Comparison of ENCODE assay signal across 9 cellular contexts in the genomic region with DNA sequence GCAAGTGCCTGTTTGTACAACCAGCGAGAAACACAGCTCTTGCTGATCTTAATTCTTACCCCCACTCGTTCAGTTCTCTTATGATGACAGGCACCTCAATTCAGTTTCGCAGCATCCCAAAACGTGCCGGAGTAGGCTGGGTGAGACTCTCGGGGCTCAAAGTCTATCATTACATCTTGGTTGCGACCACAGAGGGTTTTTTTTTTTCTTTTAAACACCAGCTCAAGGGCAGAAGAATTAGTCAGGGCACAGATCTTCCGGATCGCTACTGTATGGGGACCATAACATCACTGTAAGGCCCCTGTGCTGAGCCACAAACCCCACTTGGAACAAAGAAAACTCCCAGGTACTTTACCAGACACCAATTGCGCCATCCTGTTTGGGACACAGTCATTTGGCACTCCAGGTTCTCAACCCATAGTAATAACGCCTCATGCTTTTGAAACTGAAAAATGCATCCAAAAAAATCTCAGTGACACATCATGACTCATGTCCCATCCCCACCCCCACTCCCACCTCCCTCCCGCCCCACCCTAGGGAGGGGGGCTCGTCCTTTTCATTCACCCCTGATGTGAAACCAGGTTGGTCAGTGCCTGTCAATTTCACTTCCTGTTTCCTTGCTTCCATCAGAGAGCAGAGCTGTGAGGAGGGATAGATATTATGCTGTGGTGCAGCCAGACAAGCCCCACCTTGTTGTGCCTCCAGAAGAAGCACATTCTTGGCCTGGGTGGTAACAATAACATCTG. TPM values are rescaled to one million over a fixed set of nuclear protein-coding genes. Genes with fewer than 3 reads are reported as not detected.
DNase-seq lines count a peak whose midpoint lies in the region; ATAC-seq and TF ChIP-seq lines count a peak whose summit lies in the region.
"Had no signal": no experiment of that assay in that cellular context is flagged by ENCODE, and none has a peak within 500 bp of the region (broad histone marks: within the 10 kb centered on the region; RNA-seq: fewer than 3 reads in every experiment).

No MANE protein-coding gene starts in this region.

- intact Hi-C loops in activated naive CD4-positive, alpha-beta T cell treated with anti-CD3 and anti-CD28 coated beads for 36 hours (cut with micrococcal nuclease) = loop anchor here (1.0 to 5.0 kb wide), 16 partner anchors 12 to 155 kb away; partner anchors contain the start of genes CD5, PRPF19 and VPS37C

- H3K36me3 Mint-ChIP-seq in activated naive CD4-positive, alpha-beta T cell treated with anti-CD3 and anti-CD28 coated beads for 36 hours (ENCODE audit: low read depth) = peaks cover 72% of the 10 kb centered on the region

- POLR2A ChIA-PET in RWPE1 (lab: Yijun Ruan, JAX; ENCODE audit: low non-redundant PET) = no interaction called here

- CTCF ChIA-PET in RWPE1 (lab: Yijun Ruan, JAX) = interaction anchor here (0.6 kb wide), 1 partner anchor 28 kb away, joined by 3 read pairs; no protein-coding TSS in a partner anchor
- CTCF ChIA-PET in activated naive CD4-positive, alpha-beta T cell treated with anti-CD3 and anti-CD28 coated beads for 36 hours (lab: Charles Lee) = interaction anchor here (0.6 to 1.7 kb wide), 15 partner anchors 9 to 77 kb away, joined by 3 to 8 read pairs (median 4); no protein-coding TSS in a partner anchor

- peak; percentile 77 for DNase-seq in RWPE1 (ENCODE audit: low spot score)
- DNase-seq in activated naive CD4-positive, alpha-beta T cell treated with anti-CD3 and anti-CD28 coated beads for 36 hours = peak; percentile 97
- DNase-seq in stimulated activated CD4-positive, alpha-beta T cell treated with anti-CD3 and anti-CD28 coated beads, Interleukin-12 subunit alpha, Interleukin-12 subunit beta, amount 100 ng/mL, for 48 hours (ENCODE audit: low read depth in 2 of 3, low spot score in 1 of 3) = peak; percentile 82 to 89 (median 89)
- DNase-seq in GM03348 (ENCODE audit: low spot score) = no peak
- DNase-seq in erythroblast (lab: John Stamatoyannopoulos, UW) = no peak
- no peak for DNase-seq in HuH-7.5 (ENCODE audit: low spot score)

- H3K27ac ChIP-seq in RWPE1 = peak overlapping the region; percentile 75

- H3K4me3 Mint-ChIP-seq in activated naive CD4-positive, alpha-beta T cell treated with anti-CD3 and anti-CD28 coated beads for 36 hours = peak overlapping the region; percentile 70

- no peak for TF ChIP-seq POLR2A in erythroblast (IDR thresholded peaks at IDR 0.05; ENCODE audit: low read length)

- peak overlapping the region; percentile 100 for H3K27ac Mint-ChIP-seq in activated naive CD4-positive, alpha-beta T cell treated with anti-CD3 and anti-CD28 coated beads for 36 hours

- H3K9me3 Mint-ChIP-seq in activated naive CD4-positive, alpha-beta T cell treated with anti-CD3 and anti-CD28 coated beads for 36 hours = no peaks in the 10 kb centered on the region

- H3K27me3 Mint-ChIP-seq in activated naive CD4-positive, alpha-beta T cell treated with anti-CD3 and anti-CD28 coated beads for 36 hours (ENCODE audit: low read depth) = no peaks in the 10 kb centered on the region

- ATAC-seq in GM18867 (IDR thresholded peaks at IDR 0.05; ENCODE audit: unreplicated experiment) (peak; percentile 69), HG03025 (IDR thresholded peaks at IDR 0.05; ENCODE audit: low FRiP score, unreplicated experiment) (peak; percentile 60)
- ATAC-seq: Panc1 had no signal

- no peak for TF ChIP-seq CTCF in RWPE1 (conservative IDR thresholded peaks at IDR 0.05; ENCODE audit: low read depth)

- peaks cover 88% of the 10 kb centered on the region for H3K4me1 Mint-ChIP-seq in activated naive CD4-positive, alpha-beta T cell treated with anti-CD3 and anti-CD28 coated beads for 36 hours (ENCODE audit: low read depth)

RNA-seq across cellular contexts. Expression of gene CD5, which starts 41.0 kb away (rescaled TPM):
- total RNA-seq in activated naive CD4-positive, alpha-beta T cell treated with anti-CD3 and anti-CD28 coated beads for 36 hours = 100 to 1,000 TPM; 228 to 232 TPM

Comparison
In these comparisons a context has a peak if more than half of its experiments do, and no peak if none do; other contexts are left out.
1. DNase-seq: peak in RWPE1 (single experiment), activated naive CD4-positive, alpha-beta T cell treated with anti-CD3 and anti-CD28 coated beads for 36 hours (single experiment) and stimulated activated CD4-positive, alpha-beta T cell treated with anti-CD3 and anti-CD28 coated beads, Interleukin-12 subunit alpha, Interleukin-12 subunit beta, amount 100 ng/mL, for 48 hours (3 of 3); none in GM03348 (single experiment), erythroblast (0 of 2) and HuH-7.5 (single experiment).